In the genomic region with DNA sequence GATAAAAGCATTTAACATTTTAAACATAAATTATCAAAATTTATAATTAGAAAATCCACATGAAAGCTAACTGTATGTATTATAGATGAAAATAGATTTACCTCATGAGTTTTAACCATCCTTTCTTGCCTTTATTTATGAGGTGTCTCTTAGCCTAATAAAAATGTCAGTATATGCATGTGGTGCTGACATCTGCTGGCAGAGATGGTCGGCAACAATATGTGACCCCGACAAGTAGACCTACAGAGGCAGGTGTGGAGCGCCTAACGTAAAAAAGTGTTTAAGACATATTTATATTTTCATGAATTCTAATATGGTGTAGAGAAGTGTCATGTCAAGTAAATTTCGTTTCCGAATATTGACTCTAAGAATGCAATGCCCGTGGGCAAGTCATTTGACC, we compare ENCODE assay signal across 9 cellular contexts.
DNase-seq lines count a peak whose midpoint lies in the region; ATAC-seq, FAIRE-seq and TF ChIP-seq lines count a peak whose summit lies in the region.
"Had no signal": no experiment of that assay in that cellular context is flagged by ENCODE, and none has a peak within 500 bp of the region (broad histone marks: within the 10 kb centered on the region; RNA-seq: fewer than 3 reads in every experiment).

No MANE protein-coding gene starts in this region.

- FAIRE-seq in K562 (lab: Jason Lieb, UNC): no peak

- H3K27ac ChIP-seq in K562 (ENCODE audit: extremely low read depth, low read depth, low read length): no peak overlapping the region

- no peak overlapping the region for H3K4me3 ChIP-seq in MG63
- no peak overlapping the region for H3K4me3 ChIP-seq in K562

- H4K20me1 ChIP-seq in K562 (replicated peaks; ENCODE audit: control insufficient read depth, insufficient read depth, low read length): no peaks in the 10 kb centered on the region

- H3K27me3 Mint-ChIP-seq in progenitor cell of endocrine pancreas: no peaks in the 10 kb centered on the region
- no peaks in the 10 kb centered on the region for H3K27me3 Mint-ChIP-seq in immature natural killer cell (ENCODE audit: low read depth in 3 of 3)
- H3K27me3 Mint-ChIP-seq: activated B cell treated with CpG ODN at 0.5 μM for 24 hours had no signal

- H3K9me3 ChIP-seq in MG63 (no peaks in the 10 kb centered on the region), K562 (replicated peaks; ENCODE audit: control insufficient read depth, insufficient read depth, low read depth, low read length) (no peaks in the 10 kb centered on the region; the same call in 1 of the 2 replicates)

- H3K9me1 ChIP-seq in K562 (ENCODE audit: control insufficient read depth, insufficient read depth, low read length): no peaks in the 10 kb centered on the region

- CTCF ChIA-PET in K562 (lab: Yijun Ruan, JAX; ENCODE audit: low intra/inter-chr PET ratio): no interaction called here

- TF ChIP-seq CTCF in K562 (IDR thresholded peaks at IDR 0.05 in 2 of 3, conservative IDR thresholded peaks at IDR 0.05 in 1 of 3; ENCODE audit: insufficient read depth in 2 of 3, low read depth in 1 of 3, low read length in 3 of 3) (peak in 1 of 3 experiments; percentile 21; a peak in 1 of 6 replicates), progenitor cell of endocrine pancreas (IDR thresholded peaks at IDR 0.05; ENCODE audit: unreplicated experiment) (peak; percentile 58)

- 0% methylated on average over 7 of the region's 7 CpGs for WGBS in K562 (ENCODE audit: insufficient coverage, low coverage, missing lambda C conversion rate)

- H3K4me2 ChIP-seq in K562 (ENCODE audit: insufficient read depth, low read length): no peak overlapping the region

- H3K27me3 ChIP-seq in MG63 (no peaks in the 10 kb centered on the region), K562 (ENCODE audit: control insufficient read depth in 2 of 2, insufficient read depth in 2 of 2, low read length in 2 of 2) (no peaks in the 10 kb centered on the region)

- intact Hi-C loops in K562 (cut with micrococcal nuclease): no loop called here

- TF ChIP-seq POLR2A in K562 (conservative IDR thresholded peaks at IDR 0.05): no peak

- peak; percentile 36 to 59 for TF ChIP-seq RAD21 in K562 (CRISPR knock-in tag; conservative IDR thresholded peaks at IDR 0.05 in 1 of 2, IDR thresholded peaks at IDR 0.05 in 1 of 2)

- H3K4me1 Mint-ChIP-seq in progenitor cell of endocrine pancreas (ENCODE audit: low read depth): no peaks in the 10 kb centered on the region
- no peaks in the 10 kb centered on the region for H3K4me1 Mint-ChIP-seq in immature natural killer cell
- H3K4me1 Mint-ChIP-seq: activated B cell treated with CpG ODN at 0.5 μM for 24 hours had no signal

- BruUV-seq in K562 (replicated peaks; lab: Mats Ljungman, UMichigan): no TSS peak

- H3K9me3 Mint-ChIP-seq in progenitor cell of endocrine pancreas (ENCODE audit: low read depth) (no peaks in the 10 kb centered on the region), immature natural killer cell (peaks cover 0 to 6% (median 0%) of the 10 kb centered on the region in 6 donors)
- H3K9me3 Mint-ChIP-seq: activated B cell treated with CpG ODN at 0.5 μM for 24 hours had no signal

- in situ Hi-C loops in K562 (cut with MboI): no loop called here

- H3K4me3 Mint-ChIP-seq in progenitor cell of endocrine pancreas (ENCODE audit: low read depth): no peak overlapping the region
- H3K4me3 Mint-ChIP-seq in immature natural killer cell: no peak overlapping the region
- H3K4me3 Mint-ChIP-seq: activated B cell treated with CpG ODN at 0.5 μM for 24 hours had no signal

- H3K36me3 ChIP-seq in MG63: no peaks in the 10 kb centered on the region
- no peaks in the 10 kb centered on the region for H3K36me3 ChIP-seq in K562 (ENCODE audit: control insufficient read depth, insufficient read depth, low read length)

- H3K36me3 Mint-ChIP-seq in progenitor cell of endocrine pancreas (ENCODE audit: insufficient read depth) (no peaks in the 10 kb centered on the region), immature natural killer cell (no peaks in the 10 kb centered on the region)

- H3K79me2 ChIP-seq in K562 (ENCODE audit: control insufficient read depth, insufficient read depth, low read length): no peaks in the 10 kb centered on the region

- POLR2A ChIA-PET in K562 (lab: Yijun Ruan, JAX): no interaction called here

- H2AFZ ChIP-seq in K562 (ENCODE audit: low read depth, low read length): no peak overlapping the region

- ATAC-seq in K562: no peak
- ATAC-seq in GM21381 (IDR thresholded peaks at IDR 0.05; ENCODE audit: unreplicated experiment): no peak
- no peak for ATAC-seq in HG03175 (IDR thresholded peaks at IDR 0.05; ENCODE audit: unreplicated experiment)

- TF ChIP-seq EP300 in K562 (IDR thresholded peaks at IDR 0.05; ENCODE audit: low read length): no peak

- no peaks in the 10 kb centered on the region for H3K4me1 ChIP-seq in K562 (replicated peaks in 1 of 2; ENCODE audit: control insufficient read depth in 2 of 2, insufficient read depth in 2 of 2, low read length in 2 of 2)

- H3K27ac Mint-ChIP-seq in progenitor cell of endocrine pancreas: no peak overlapping the region
- H3K27ac Mint-ChIP-seq in immature natural killer cell: no peak overlapping the region
- H3K27ac Mint-ChIP-seq: activated B cell treated with CpG ODN at 0.5 μM for 24 hours had no signal

- DNase-seq in NCI-H2171 treated with DMSO at 0.1 percent for 48 hours (lab: John Stamatoyannopoulos, UW): peak; percentile 36
- no peak for DNase-seq in NCI-H2171 (lab: John Stamatoyannopoulos, UW)
- peak; percentile 11 for DNase-seq in MG63
- peak in 2 of 4 experiments; percentile 2 to 6 for DNase-seq in K562 (ENCODE audit: extremely low read depth in 1 of 4, low spot score in 3 of 4)
- no peak for DNase-seq in progenitor cell of endocrine pancreas (ENCODE audit: low spot score, unreplicated experiment)
- no peak for DNase-seq in immature natural killer cell
- DNase-seq: activated B cell treated with CpG ODN at 0.5 μM for 24 hours had no signal

- no peak overlapping the region for H3K9ac ChIP-seq in K562 (ENCODE audit: insufficient read depth in 1 of 2, low read depth in 2 of 2, low read length in 2 of 2)

TF ChIP-seq in K562, 482 proteins besides CTCF, POLR2A, EP300 and RAD21:
- TF ChIP-seq TRIM28 (IDR thresholded peaks at IDR 0.05) (no peak), SMARCC2 (IDR thresholded peaks at IDR 0.05; ENCODE audit: low read depth) (no peak), SAFB2 (IDR thresholded peaks at IDR 0.05; ENCODE audit: borderline replicate concordance, low read depth, low read length, severe bottlenecking) (no peak), MBD1 (CRISPR knock-in tag; IDR thresholded peaks at IDR 0.05) (no peak), ATF1 (CRISPR knock-in tag; IDR thresholded peaks at IDR 0.05) (no peak), ATF1 (tag; IDR thresholded peaks at IDR 0.05) (no peak), SLC30A9 (CRISPR knock-in tag; IDR thresholded peaks at IDR 0.05) (no peak), ZNF124 (CRISPR knock-in tag; IDR thresholded peaks at IDR 0.05) (no peak), KAT2B (IDR thresholded peaks at IDR 0.05; ENCODE audit: low read depth, low read length) (no peak), SETDB1 (IDR thresholded peaks at IDR 0.05; ENCODE audit: low read length) (no peak), U2AF2 (optimal IDR thresholded peaks at IDR 0.05; ENCODE audit: low read depth, low read length) (no peak), NEUROD1 (IDR thresholded peaks at IDR 0.05; ENCODE audit: borderline replicate concordance, low read depth, low read length, partially characterized antibody) (no peak), PCBP1 (IDR thresholded peaks at IDR 0.05; ENCODE audit: low read depth, low read length, poor library complexity, severe bottlenecking) (no peak)
- TF ChIP-seq, protein P1, sequence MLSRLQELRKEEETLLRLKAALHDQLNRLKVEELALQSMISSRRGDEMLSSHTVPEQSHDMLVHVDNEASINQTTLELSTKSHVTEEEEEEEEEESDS (CRISPR knock-in tag; IDR thresholded peaks at IDR 0.05): no peak

Comparison
In these comparisons a context has a peak if more than half of its experiments do, and no peak if none do; other contexts are left out.
1. DNase-seq: peak in NCI-H2171 treated with DMSO at 0.1 percent for 48 hours (single experiment) and MG63 (single experiment); none in NCI-H2171 (single experiment), progenitor cell of endocrine pancreas (single experiment) and immature natural killer cell (0 of 3).